In the genomic region with DNA sequence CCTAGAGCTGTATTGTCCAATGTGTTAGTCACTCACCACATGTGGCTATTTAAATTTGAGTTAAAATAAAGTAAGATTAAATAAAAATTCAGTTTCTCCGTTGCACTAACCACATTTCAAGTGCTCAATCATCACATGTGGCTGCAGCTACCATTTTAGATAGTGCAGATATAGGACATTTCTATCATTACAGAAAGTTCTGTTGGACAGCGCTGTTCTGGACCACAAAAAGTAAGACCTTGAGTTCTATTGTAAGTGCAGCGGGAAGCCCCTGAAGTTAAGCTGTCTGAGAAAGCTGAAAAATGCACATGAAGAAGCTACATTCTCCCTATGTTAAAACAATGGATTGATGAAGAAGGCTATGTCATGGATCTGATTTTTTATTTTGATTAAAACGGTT, we compare ENCODE assay signal across 8 cellular contexts. TPM values are rescaled to one million over a fixed set of nuclear protein-coding genes. Genes with fewer than 3 reads are reported as not detected.
DNase-seq lines count a peak whose midpoint lies in the region; ATAC-seq and TF ChIP-seq lines count a peak whose summit lies in the region.

No MANE protein-coding gene starts in this region.

- peak overlapping the region; percentile 81; the same call in 1 of the 2 replicates for H3K27ac Mint-ChIP-seq in HFFc6

- no peaks in the 10 kb centered on the region for H3K27me3 ChIP-seq in right cardiac atrium (ENCODE audit: control insufficient read depth, insufficient read depth)

- no peaks in the 10 kb centered on the region for H3K9me3 Mint-ChIP-seq in HFFc6

- peaks cover 46% of the 10 kb centered on the region for H3K4me1 Mint-ChIP-seq in HFFc6 (ENCODE audit: low read depth)

- POLR2A ChIA-PET in GM10248 (lab: Yijun Ruan, JAX), result no interaction called here

- CTCF ChIA-PET in GM10248 (lab: Yijun Ruan, JAX), result interaction anchor here (1.4 to 1.5 kb wide), 2 partner anchors 10 to 15 kb away, joined by 3 to 5 read pairs; no protein-coding TSS in a partner anchor

- no peaks in the 10 kb centered on the region; the same call in 1 of the 2 replicates for H3K27me3 Mint-ChIP-seq in HFFc6 (ENCODE audit: insufficient read depth)

- H3K4me3 ChIP-seq in WI38 (ENCODE audit: low read depth, low read length) (peak overlapping the region; percentile 81), right cardiac atrium (ENCODE audit: low read length) (peak overlapping the region; percentile 62), skin epidermis (peak overlapping the region in 6 of 7 experiments; percentile 56 to 88 (median 74))

- H3K4me3 Mint-ChIP-seq in HFFc6, result peak overlapping the region; percentile 95

- ATAC-seq in right cardiac atrium (no peak), GM21390 (IDR thresholded peaks at IDR 0.05; ENCODE audit: unreplicated experiment) (no peak)

- DNase-seq in HFFc6, result peak; percentile 9
- no peak for DNase-seq in right cardiac atrium
- no peak for DNase-seq in activated gamma-delta T cell (lab: John Stamatoyannopoulos, UW)
- DNase-seq in GM10248 (ENCODE audit: extremely low spot score), result no peak
- DNase-seq in NCI-H748 (lab: John Stamatoyannopoulos, UW; ENCODE audit: unreplicated experiment), result no peak

- intact Hi-C loops in right cardiac atrium (cut with DNase I), result no loop called here

- TF ChIP-seq CTCF in HFFc6 (IDR thresholded peaks at IDR 0.05), result no peak
- TF ChIP-seq CTCF in WI38 (IDR thresholded peaks at IDR 0.05; ENCODE audit: low read depth, low read length), result no peak
- TF ChIP-seq CTCF in GM10248 (IDR thresholded peaks at IDR 0.05; ENCODE audit: control extremely low read depth, extremely low read depth, low read depth, missing control alignments), result no peak

- WGBS in right cardiac atrium, result 68% methylated on average over 4 of the region's 4 CpGs

- H3K36me3 Mint-ChIP-seq in HFFc6 (ENCODE audit: low read depth), result peaks cover 38% of the 10 kb centered on the region

- H3K9me3 ChIP-seq in right cardiac atrium (ENCODE audit: control insufficient read depth, low read length), result no peaks in the 10 kb centered on the region

- H3K4me1 ChIP-seq in right cardiac atrium (ENCODE audit: control insufficient read depth, insufficient read depth, low read length), result no peaks in the 10 kb centered on the region

- H3K27ac ChIP-seq in right cardiac atrium (ENCODE audit: low read length), result no peak overlapping the region
- H3K27ac ChIP-seq in skin epidermis, result peak overlapping the region in 2 of 21 experiments; percentile 94 to 96

RNA-seq across cellular contexts. Expression of a gene that starts 1.1 kb away (rescaled TPM):
- total RNA-seq in HFFc6 (2021; fragmentation: NEBNext Ultra II Directional; extraction: Animal tissue kit (Norgen Biotek cat#: 25700)), result 10 to 100 TPM; 26.7 to 35.1 (median 29.7) TPM
- total RNA-seq in right cardiac atrium, result 10 to 100 TPM; 18.4 to 23.2 (median 20.4) TPM
- polyA plus RNA-seq in right cardiac atrium, result 20.9 TPM

RNA-seq across cellular contexts. Expression of a gene that starts 1.2 kb away (rescaled TPM):
- total RNA-seq in HFFc6 (2021; fragmentation: NEBNext Ultra II Directional; extraction: Animal tissue kit (Norgen Biotek cat#: 25700)), result 10 to 100 TPM; 48.3 to 62.0 (median 58.3) TPM
- total RNA-seq in right cardiac atrium, result 10 to 100 TPM; 18.0 to 26.0 (median 21.0) TPM
- polyA plus RNA-seq in right cardiac atrium, result 14.5 TPM
